In genomic region chr11:72112541-72113136, GRCh38 we compare ENCODE assay signal across 8 cellular contexts. TPM values are rescaled to one million over a fixed set of nuclear protein-coding genes. Genes with fewer than 3 reads are reported as not detected.
DNase-seq lines count a peak whose midpoint lies in the region; ATAC-seq and TF ChIP-seq lines count a peak whose summit lies in the region.

TSS of gene ANAPC15 (minus strand) at chr11:72112695. CDS start at chr11:72111276, 1,419 bp downstream.

- CTCF ChIA-PET in Calu3 (lab: Charles Lee), result interaction anchor here (1.0 to 1.4 kb wide), 4 partner anchors 71 to 322 kb away, joined by 3 to 6 read pairs (median 4); partner anchors contain the start of gene CLPB

- 0 out of 2 replicates have a peak, but pooled peaks cover 3% of the 10 kb centered on the region for H3K79me2 ChIP-seq in OCI-LY3 (ENCODE audit: low read length)

- H3K36me3 ChIP-seq in OCI-LY3 (replicated peaks; ENCODE audit: low read depth, low read length), result peaks cover 3% of the 10 kb centered on the region

- H3K27ac ChIP-seq in OCI-LY3 (ENCODE audit: low read length), result peak within 1 kb of the TSS; percentile 85

- DNase-seq in Calu3, result peak; percentile 96
- DNase-seq in HuH-7 (ENCODE audit: low spot score), result peak; percentile 71
- peak; percentile 92 for DNase-seq in activated T-cell treated with anti-CD3 and anti-CD28 coated beads for 1 hour (ENCODE audit: low read depth)
- DNase-seq in epidermal melanocyte (ENCODE audit: insufficient read length, low spot score), result peak; percentile 84
- DNase-seq in middle frontal gyrus (ENCODE audit: extremely low spot score, low spot score), result peak; percentile 100
- peak; percentile 91 to 99 for DNase-seq in stimulated activated CD8-positive, alpha-beta memory T cell treated with anti-CD3 and anti-CD28 coated beads, Interleukin-2, amount 100 ng/mL, for 48 hours (ENCODE audit: low read depth in 2 of 2)

- peaks cover 9% of the 10 kb centered on the region for H3K4me1 Mint-ChIP-seq in Calu3 (ENCODE audit: low read depth, unreplicated experiment)

- H3K9ac ChIP-seq in OCI-LY3 (ENCODE audit: low read length), result peak within 1 kb of the TSS; percentile 88

- no peaks in the 10 kb centered on the region for H3K9me3 ChIP-seq in OCI-LY3 (ENCODE audit: insufficient read depth, low read length)

- peaks cover 24% of the 10 kb centered on the region for H3K36me3 Mint-ChIP-seq in Calu3 (ENCODE audit: insufficient read depth, unreplicated experiment)

- H3K4me3 ChIP-seq in OCI-LY3 (ENCODE audit: low read length), result peak within 1 kb of the TSS; percentile 87

- ATAC-seq in GM21515 (IDR thresholded peaks at IDR 0.05; ENCODE audit: unreplicated experiment), result peak; percentile 71

- H3K27me3 Mint-ChIP-seq in Calu3 (ENCODE audit: unreplicated experiment), result peaks cover 13% of the 10 kb centered on the region

- H3K27ac Mint-ChIP-seq in Calu3 (ENCODE audit: unreplicated experiment), result peak within 1 kb of the TSS; percentile 100

- no peaks in the 10 kb centered on the region for H3K9me3 Mint-ChIP-seq in Calu3 (ENCODE audit: low read depth, unreplicated experiment)

- no peaks in the 10 kb centered on the region for H4K20me1 ChIP-seq in OCI-LY3 (ENCODE audit: insufficient read depth, low read length)

- H2AFZ ChIP-seq in OCI-LY3 (ENCODE audit: low read depth, low read length), result peak within 1 kb of the TSS; percentile 90

- intact Hi-C loops in Calu3 (cut with micrococcal nuclease; ENCODE audit: unreplicated experiment), result no loop called here

- peak within 1 kb of the TSS; percentile 99 for H3K4me2 ChIP-seq in OCI-LY3 (ENCODE audit: low read length)

- no peaks in the 10 kb centered on the region for H3K27me3 ChIP-seq in OCI-LY3 (ENCODE audit: low read depth, low read length)

- no TSS peak for BruUV-seq in Calu3 (replicated peaks; lab: Mats Ljungman, UMichigan)

- no peak for TF ChIP-seq CTCF in Calu3 (IDR thresholded peaks at IDR 0.05; ENCODE audit: unreplicated experiment)
- TF ChIP-seq CTCF in OCI-LY3 (IDR thresholded peaks at IDR 0.05; ENCODE audit: low read depth, low read length), result no peak

- H3K4me1 ChIP-seq in OCI-LY3 (ENCODE audit: low read length), result peaks cover 15% of the 10 kb centered on the region

- peak within 1 kb of the TSS; percentile 95 for H3K4me3 Mint-ChIP-seq in Calu3 (ENCODE audit: low read depth, unreplicated experiment)

RNA-seq across cellular contexts. Expression of gene ANAPC15, which starts in this region (rescaled TPM):
- total RNA-seq in Calu3 (2022), result 25.8 and 29.4 TPM in 2 replicates

Comparison
In these comparisons a context has a peak if more than half of its experiments do, and no peak if none do; other contexts are left out.
1. Peak in every context shown above with its lines: DNase-seq, ATAC-seq, H3K4me3 ChIP-seq and H3K27ac ChIP-seq.